Comparison of ENCODE assay signal across 1 cellular context in the genomic region with DNA sequence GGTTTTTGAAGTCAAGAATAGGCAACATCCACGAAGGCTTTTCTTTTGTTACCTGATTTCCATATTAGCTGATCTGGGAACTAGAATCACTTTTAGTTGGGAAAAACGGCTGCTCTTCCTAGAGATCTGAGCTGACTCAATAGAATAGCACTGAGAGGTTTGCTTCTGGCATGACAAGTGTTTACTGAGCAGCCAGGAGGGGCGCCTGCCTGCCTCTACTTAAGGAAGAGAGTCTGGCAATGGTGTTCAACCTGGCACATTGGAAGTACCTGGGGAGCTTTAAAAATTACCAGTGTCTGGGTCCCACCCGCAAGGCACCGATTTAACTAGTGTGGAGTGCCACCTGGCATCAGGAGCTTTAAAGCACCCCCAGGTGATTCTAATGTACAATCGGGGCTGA.
TF ChIP-seq lines count a peak whose summit lies in the region.

No MANE protein-coding gene starts in this region.

TF ChIP-seq in H1, 55 proteins besides CTCF, POLR2A, EP300 and RAD21:
- TF ChIP-seq, protein P1, sequence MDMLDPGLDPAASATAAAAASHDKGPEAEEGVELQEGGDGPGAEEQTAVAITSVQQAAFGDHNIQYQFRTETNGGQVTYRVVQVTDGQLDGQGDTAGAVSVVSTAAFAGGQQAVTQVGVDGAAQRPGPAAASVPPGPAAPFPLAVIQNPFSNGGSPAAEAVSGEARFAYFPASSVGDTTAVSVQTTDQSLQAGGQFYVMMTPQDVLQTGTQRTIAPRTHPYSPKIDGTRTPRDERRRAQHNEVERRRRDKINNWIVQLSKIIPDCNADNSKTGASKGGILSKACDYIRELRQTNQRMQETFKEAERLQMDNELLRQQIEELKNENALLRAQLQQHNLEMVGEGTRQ (IDR thresholded peaks at IDR 0.05; ENCODE audit: low read length), result no peak
- TF ChIP-seq ZNF274 (IDR thresholded peaks at IDR 0.05; ENCODE audit: borderline replicate concordance, extremely low read depth, low read length), result no peak
TF ChIP-seq in H1: peak in this region for 0.
